ENCODE assay signal across 24 cellular contexts in the genomic region with DNA sequence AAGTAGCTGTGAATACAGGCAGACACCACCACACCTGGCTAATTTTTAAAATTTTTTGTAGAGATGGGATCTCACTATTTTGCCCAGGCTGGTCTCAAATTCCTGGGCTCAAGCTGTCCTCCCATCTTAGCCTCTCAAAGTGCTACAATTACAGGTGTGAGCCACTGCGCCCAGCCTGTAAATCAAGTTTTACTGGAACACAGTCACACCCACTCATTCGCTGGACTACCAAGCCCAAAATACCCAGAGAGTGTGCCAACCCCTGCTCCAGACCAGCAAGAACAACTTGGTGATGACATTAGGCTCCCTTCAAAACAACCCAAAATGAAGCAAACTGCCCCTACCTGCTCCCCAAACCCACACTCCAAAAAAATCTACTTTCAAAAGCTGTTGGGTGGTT. TPM values are rescaled to one million over a fixed set of nuclear protein-coding genes. Genes with fewer than 3 reads are reported as not detected.
DNase-seq lines count a peak whose midpoint lies in the region; ATAC-seq and TF ChIP-seq lines count a peak whose summit lies in the region.
"Had no signal": no experiment of that assay in that cellular context is flagged by ENCODE, and none has a peak within 500 bp of the region (broad histone marks: within the 10 kb centered on the region; RNA-seq: fewer than 3 reads in every experiment).

No MANE protein-coding gene starts in this region.

- BruUV-seq in Calu3 (replicated peaks; lab: Mats Ljungman, UMichigan), result no TSS peak

- H3K4me1 ChIP-seq in transverse colon (no peaks in the 10 kb centered on the region), gastroesophageal sphincter (no peaks in the 10 kb centered on the region)
- H3K4me1 ChIP-seq: HAP-1 had no signal

- H3K4me3 ChIP-seq in transverse colon (no peak overlapping the region), gastroesophageal sphincter (no peak overlapping the region)
- H3K4me3 ChIP-seq: GM12878, GM23338, HAP-1 had no signal

- TF ChIP-seq EP300 in transverse colon (IDR thresholded peaks at IDR 0.05; ENCODE audit: low read depth) (no peak), gastroesophageal sphincter (IDR thresholded peaks at IDR 0.05) (no peak)

- no peak overlapping the region for H3K27ac ChIP-seq in transverse colon
- H3K27ac ChIP-seq in gastroesophageal sphincter, result no peak overlapping the region
- H3K27ac ChIP-seq: KMS-11, RWPE1 had no signal

- H3K4me3 Mint-ChIP-seq in Calu3 (ENCODE audit: low read depth, unreplicated experiment), result no peak overlapping the region
- H3K4me3 Mint-ChIP-seq in dendritic cell treated with granulocyte-macrophage colony-stimulating factor and Interleukin-4, amounts not matched to agents 40 ng/mL and 50 ng/mL, for 4 days, result no peak overlapping the region
- H3K4me3 Mint-ChIP-seq: CD4-positive, CD25-positive, alpha-beta regulatory T cell; GM23338 had no signal

- H3K36me3 ChIP-seq in transverse colon (no peaks in the 10 kb centered on the region), gastroesophageal sphincter (no peaks in the 10 kb centered on the region)
- H3K36me3 ChIP-seq: HAP-1 had no signal

- 70% methylated on average over 2 of the region's 2 CpGs; no CpG with 5 or more reads in 1 of the 2 donors for WGBS in transverse colon (ENCODE audit: low coverage in 1 of 2), 2 donors
- WGBS in gastroesophageal sphincter (ENCODE audit: low coverage in 1 of 2), 2 donors, result 80 to 100% methylated on average over 1 to 2 of the region's 2 CpGs

- H3K9me3 ChIP-seq in transverse colon, result no peaks in the 10 kb centered on the region
- no peaks in the 10 kb centered on the region for H3K9me3 ChIP-seq in gastroesophageal sphincter
- H3K9me3 ChIP-seq: HAP-1 had no signal

- H3K4me1 Mint-ChIP-seq in Calu3 (ENCODE audit: low read depth, unreplicated experiment), result peaks cover 12% of the 10 kb centered on the region
- peaks cover 18% of the 10 kb centered on the region for H3K4me1 Mint-ChIP-seq in dendritic cell treated with granulocyte-macrophage colony-stimulating factor and Interleukin-4, amounts not matched to agents 40 ng/mL and 50 ng/mL, for 4 days (ENCODE audit: low read depth)
- H3K4me1 Mint-ChIP-seq: CD4-positive, CD25-positive, alpha-beta regulatory T cell had no signal

- H3K27me3 Mint-ChIP-seq in Calu3 (ENCODE audit: unreplicated experiment), result peaks cover 6% of the 10 kb centered on the region
- H3K27me3 Mint-ChIP-seq in dendritic cell treated with granulocyte-macrophage colony-stimulating factor and Interleukin-4, amounts not matched to agents 40 ng/mL and 50 ng/mL, for 4 days, result peaks cover 1% of the 10 kb centered on the region

- in situ Hi-C loops in transverse colon (cut with MboI; ENCODE audit: low pct_ligation_motif_present in 1 of 4, low pct_unique_long_range_greater_than_20kb in 1 of 4, low sequenced_read_pairs in 3 of 4), result no loop called here

- DNase-seq in Calu3 (peak; percentile 27), left colon (no peak), transverse colon (peak; percentile 20), GF-D8 (lab: John Stamatoyannopoulos, UW) (no peak)
- DNase-seq in stimulated activated CD4-positive, alpha-beta T cell treated with anti-CD3 and anti-CD28 coated beads, Interleukin-4, amount 100 ng/mL, for 24 hours, result no peak
- DNase-seq: 8988T; CD4-positive, CD25-positive, alpha-beta regulatory T cell; IMR-90; NCI-H1048; NCI-H1417; NCI-H1694; NCI-H2081; NCI-H2227 treated with DMSO at 0.1 percent for 48 hours; NCI-H526 treated with DMSO at 0.1 percent for 48 hours; SHP77 had no signal

- H3K9me3 Mint-ChIP-seq in Calu3 (ENCODE audit: low read depth, unreplicated experiment), result no peaks in the 10 kb centered on the region
- H3K9me3 Mint-ChIP-seq in dendritic cell treated with granulocyte-macrophage colony-stimulating factor and Interleukin-4, amounts not matched to agents 40 ng/mL and 50 ng/mL, for 4 days, result no peaks in the 10 kb centered on the region
- H3K9me3 Mint-ChIP-seq: CD4-positive, CD25-positive, alpha-beta regulatory T cell had no signal

- intact Hi-C loops in Calu3 (cut with micrococcal nuclease; ENCODE audit: unreplicated experiment) (no loop called here), left colon (cut with DNase I, micrococcal nuclease) (no loop called here), transverse colon (cut with DNase I; ENCODE audit: low total_unique reads) (no loop called here)
- intact Hi-C loops in dendritic cell treated with granulocyte-macrophage colony-stimulating factor and Interleukin-4, amounts not matched to agents 40 ng/mL and 50 ng/mL, for 4 days (cut with micrococcal nuclease), result no loop called here

- CTCF ChIA-PET in Calu3 (lab: Charles Lee), result no interaction called here

- ATAC-seq in left colon, result peak; percentile 32
- no peak for ATAC-seq in gastroesophageal sphincter
- ATAC-seq: GM12878, GM23338, Panc1 had no signal

- TF ChIP-seq CTCF in Calu3 (IDR thresholded peaks at IDR 0.05; ENCODE audit: unreplicated experiment) (no peak), transverse colon (IDR thresholded peaks at IDR 0.05) (no peak), gastroesophageal sphincter (IDR thresholded peaks at IDR 0.05) (no peak)

- no peak for TF ChIP-seq POLR2A in transverse colon (IDR thresholded peaks at IDR 0.05)
- TF ChIP-seq POLR2A in gastroesophageal sphincter (IDR thresholded peaks at IDR 0.05), result no peak

- H3K27ac Mint-ChIP-seq in Calu3 (ENCODE audit: unreplicated experiment), result no peak overlapping the region
- H3K27ac Mint-ChIP-seq in dendritic cell treated with granulocyte-macrophage colony-stimulating factor and Interleukin-4, amounts not matched to agents 40 ng/mL and 50 ng/mL, for 4 days, result peak overlapping the region; percentile 30
- H3K27ac Mint-ChIP-seq: CD4-positive, CD25-positive, alpha-beta regulatory T cell; GM23338 had no signal

- H3K27me3 ChIP-seq in transverse colon, result no peaks in the 10 kb centered on the region
- H3K27me3 ChIP-seq in gastroesophageal sphincter, result no peaks in the 10 kb centered on the region

- H3K36me3 Mint-ChIP-seq in Calu3 (ENCODE audit: insufficient read depth, unreplicated experiment), result no peaks in the 10 kb centered on the region
- peaks cover 3% of the 10 kb centered on the region for H3K36me3 Mint-ChIP-seq in dendritic cell treated with granulocyte-macrophage colony-stimulating factor and Interleukin-4, amounts not matched to agents 40 ng/mL and 50 ng/mL, for 4 days (ENCODE audit: low read depth)
- H3K36me3 Mint-ChIP-seq: CD4-positive, CD25-positive, alpha-beta regulatory T cell had no signal

RNA-seq across cellular contexts. Expression of a gene that starts 36.0 kb away (rescaled TPM):
- total RNA-seq in Calu3 (2022) (0.21 TPM in 1 of 2 replicates, not detected in the other), left colon (under 1 TPM in 1 of 2 donors, not detected in 1; 0.78 TPM), transverse colon (under 1 TPM in 2 of 4 donors, not detected in 2; 0.14 to 0.16 TPM), gastroesophageal sphincter (under 1 TPM in 3 of 4 donors, not detected in 1; 0.16 to 0.54 (median 0.23) TPM)
- total RNA-seq: IMR-90, NCI-H460 had no signal

RNA-seq across cellular contexts. Expression of a gene that starts 39.0 kb away (rescaled TPM):
- total RNA-seq in Calu3 (2022) (35.7 and 35.9 TPM in 2 replicates), left colon (10 to 100 TPM; 24.2 to 29.3 TPM), transverse colon (10 to 100 TPM; 11.6 to 23.8 (median 22.5) TPM), gastroesophageal sphincter (10 to 100 TPM; 18.5 to 49.0 (median 34.8) TPM)

Comparison
In these comparisons a context has a peak if more than half of its experiments do, and no peak if none do; other contexts are left out.
1. DNase-seq: peak in Calu3 (single experiment) and transverse colon (single experiment); none in left colon (0 of 2), GF-D8 (single experiment) and stimulated activated CD4-positive, alpha-beta T cell treated with anti-CD3 and anti-CD28 coated beads, Interleukin-4, amount 100 ng/mL, for 24 hours (single experiment).